In genomic region chr2:232506713-232507112, GRCh38 we compare ENCODE assay signal across 1 cellular context.
TF ChIP-seq lines count a peak whose summit lies in the region.

No MANE protein-coding gene starts in this region.

TF ChIP-seq in H1, 55 proteins besides CTCF, POLR2A, EP300 and RAD21:
- TF ChIP-seq USF2 (IDR thresholded peaks at IDR 0.05; ENCODE audit: low read length) (no peak), KDM1A (IDR thresholded peaks at IDR 0.05; ENCODE audit: borderline replicate concordance, low read length) (no peak), SP2 (IDR thresholded peaks at IDR 0.05; ENCODE audit: low read length) (no peak), CREB1 (IDR thresholded peaks at IDR 0.05) (no peak), NRF1 (IDR thresholded peaks at IDR 0.05; ENCODE audit: low read depth, low read length) (no peak), CBX8 (IDR thresholded peaks at IDR 0.05; ENCODE audit: borderline replicate concordance, low read depth, low read length) (no peak), TEAD4 (IDR thresholded peaks at IDR 0.05; ENCODE audit: low read depth, low read length) (no peak), EZH2 (IDR thresholded peaks at IDR 0.05; ENCODE audit: low read depth, low read length, severe bottlenecking) (no peak), GABPA (IDR thresholded peaks at IDR 0.05; ENCODE audit: borderline replicate concordance, insufficient read depth, low read length) (no peak), MAX (IDR thresholded peaks at IDR 0.05) (no peak), CHD7 (IDR thresholded peaks at IDR 0.05; ENCODE audit: insufficient replicate concordance, low read length) (no peak), TBP (IDR thresholded peaks at IDR 0.05; ENCODE audit: low read depth, low read length) (no peak), SP1 (IDR thresholded peaks at IDR 0.05; ENCODE audit: low read depth, low read length) (no peak)
